Comparison of ENCODE assay signal across 8 cellular contexts in the genomic region with DNA sequence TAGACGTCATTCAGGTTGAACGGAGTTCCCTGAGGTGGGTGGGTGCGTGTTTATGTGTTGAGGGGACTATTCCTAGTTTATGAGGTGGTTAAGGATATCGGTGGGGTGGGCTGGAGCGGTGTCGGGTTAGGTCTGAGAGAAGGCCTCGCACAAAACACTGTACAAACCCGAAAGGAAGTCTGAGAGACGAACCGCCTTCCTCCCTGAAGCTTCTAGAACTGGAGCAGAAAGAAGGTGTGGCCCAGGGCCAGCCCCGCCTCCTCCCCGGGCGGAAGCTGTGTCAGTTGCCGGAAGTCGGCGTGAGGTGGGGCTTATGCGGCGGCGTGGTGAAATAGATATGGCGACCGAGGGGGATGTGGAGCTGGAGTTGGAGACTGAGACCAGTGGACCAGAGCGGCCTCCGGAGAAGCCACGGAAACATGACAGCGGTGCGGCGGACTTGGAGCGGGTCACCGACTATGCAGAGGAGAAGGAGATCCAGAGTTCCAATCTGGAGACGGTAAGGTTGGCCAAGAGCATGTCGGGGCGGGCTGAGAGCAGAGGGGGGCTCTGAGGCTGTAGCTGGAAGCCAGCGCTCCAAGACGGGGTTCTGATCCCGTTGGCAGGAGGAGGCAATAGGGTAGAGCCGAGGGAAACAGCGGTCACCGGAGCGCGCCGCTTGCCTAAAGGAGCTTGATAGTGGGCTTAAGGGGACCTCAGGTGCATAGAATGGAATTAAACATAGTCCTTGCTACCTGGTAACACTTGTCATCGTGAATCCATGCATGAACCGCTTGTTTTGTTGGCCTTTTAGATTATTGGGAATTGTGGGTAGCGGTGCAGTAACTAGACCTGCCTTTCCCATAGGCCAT. TPM values are rescaled to one million over a fixed set of nuclear protein-coding genes. Genes with fewer than 3 reads are reported as not detected.
DNase-seq lines count a peak whose midpoint lies in the region; ATAC-seq and TF ChIP-seq lines count a peak whose summit lies in the region.

Gene HYPK (plus strand): TSS at position 314 of the 851 bp plus-strand sequence. CDS start 24 bp downstream, at position 338.

- TF ChIP-seq RAD21 in neural cell (conservative IDR thresholded peaks at IDR 0.05), result peak; percentile 25

- peak; percentile 21 for TF ChIP-seq EP300 in neural cell (conservative IDR thresholded peaks at IDR 0.05; ENCODE audit: poor library complexity, severe bottlenecking)
- TF ChIP-seq EP300 in stomach (IDR thresholded peaks at IDR 0.05), result no peak

- H3F3A ChIP-seq in neural cell (ENCODE audit: insufficient read depth, low read length, poor library complexity, severe bottlenecking), result no peaks in the 10 kb centered on the region

- H3K79me2 ChIP-seq in neural cell (replicated peaks; ENCODE audit: insufficient read depth, low read length), result peaks cover 8% of the 10 kb centered on the region

- TF ChIP-seq CTCF in LNCaP clone FGC (IDR thresholded peaks at IDR 0.05; ENCODE audit: control insufficient read depth, extremely low read depth, insufficient read depth) (no peak), neural cell (IDR thresholded peaks at IDR 0.05; ENCODE audit: poor library complexity, severe bottlenecking) (no peak), stomach (IDR thresholded peaks at IDR 0.05) (no peak)

- H3K9me2 ChIP-seq in neural cell (ENCODE audit: insufficient read depth, low read length), result no peaks in the 10 kb centered on the region

- H3K4me1 ChIP-seq in stomach, result peaks cover 19 to 63% (median 58%) of the 10 kb centered on the region in 4 donors

- H3K27ac ChIP-seq in neural cell (ENCODE audit: low read length), result peak within 1 kb of the TSS; percentile 82
- H3K27ac ChIP-seq in stomach, result peak within 1 kb of the TSS; percentile 83 to 99 (median 91)

- H3K36me3 ChIP-seq in neural cell (ENCODE audit: insufficient read depth, low read length) (peaks cover 2% of the 10 kb centered on the region), stomach (peaks cover 28 to 84% (median 80%) of the 10 kb centered on the region in 4 donors)

- DNase-seq in DMS79 treated with DMSO at 0.1 percent for 48 hours (lab: John Stamatoyannopoulos, UW) (peak; percentile 67), LNCaP clone FGC (ENCODE audit: low read depth) (peak; percentile 76), SHP77 (lab: John Stamatoyannopoulos, UW) (peak; percentile 79 to 85), fibroblast of the conjunctiva (ENCODE audit: low read depth) (peak; percentile 80), stomach (peak; percentile 95)
- peak; percentile 97 for DNase-seq in activated effector memory CD4-positive, alpha-beta T cell treated with anti-CD3 and anti-CD28 coated beads, Interleukin-2, amount 50 U/mL, for 16 hours

- H3K9me3 ChIP-seq in neural cell (ENCODE audit: low read length) (no peaks in the 10 kb centered on the region), stomach (no peaks in the 10 kb centered on the region)

- H3K27me3 ChIP-seq in neural cell (ENCODE audit: insufficient read depth, low read depth, low read length) (no peaks in the 10 kb centered on the region), stomach (no peaks in the 10 kb centered on the region)

- H2AFZ ChIP-seq in neural cell (ENCODE audit: low read depth, low read length), result peak within 1 kb of the TSS; percentile 90

- H3K9ac ChIP-seq in neural cell (ENCODE audit: low read length), result peak within 1 kb of the TSS; percentile 78

- peak within 1 kb of the TSS; percentile 70 for H3K4me2 ChIP-seq in neural cell (ENCODE audit: low read length)

- peak in 2 of 4 donors; percentile 44 to 55 for TF ChIP-seq POLR2A in stomach (IDR thresholded peaks at IDR 0.05)

- peak; percentile 80 for ATAC-seq in GM21786 (IDR thresholded peaks at IDR 0.05; ENCODE audit: unreplicated experiment)

- H3K4me3 ChIP-seq in LNCaP clone FGC (ENCODE audit: low read depth, low read length) (peak within 1 kb of the TSS; percentile 97), neural cell (ENCODE audit: low read length) (peak within 1 kb of the TSS; percentile 84), stomach (peak within 1 kb of the TSS; percentile 87 to 97 (median 88))

- 6 to 8% (median 7%) methylated on average over 44 of the region's 44 CpGs for WGBS in stomach, 5 donors

- intact Hi-C loops in stomach (cut with DNase I; ENCODE audit: low total_unique reads), result no loop called here

- no peaks in the 10 kb centered on the region for H4K20me1 ChIP-seq in neural cell (ENCODE audit: insufficient read depth)

TF ChIP-seq in neural cell, 6 proteins besides CTCF, POLR2A, EP300 and RAD21:
- no peak for TF ChIP-seq SMC3 (conservative IDR thresholded peaks at IDR 0.05; ENCODE audit: poor library complexity)
- peak; percentile 83 for TF ChIP-seq REST (IDR thresholded peaks at IDR 0.05; ENCODE audit: borderline replicate concordance)
- TF ChIP-seq POLR2AphosphoS5 (IDR thresholded peaks at IDR 0.05), result peak; percentile 94
- TF ChIP-seq TAF1 (IDR thresholded peaks at IDR 0.05; ENCODE audit: low read depth), result peak; percentile 84
- no peak for TF ChIP-seq EZH2 (IDR thresholded peaks at IDR 0.05; ENCODE audit: borderline replicate concordance, insufficient read depth, low read length, poor library complexity, severe bottlenecking)
- peak; percentile 95 for TF ChIP-seq MXI1 (conservative IDR thresholded peaks at IDR 0.05; ENCODE audit: poor library complexity, severe bottlenecking)

RNA-seq across cellular contexts. Expression of gene HYPK, which starts in this region (rescaled TPM):
- 4.4 and 5.0 TPM in 2 replicates for polyA plus RNA-seq in neural cell
- 9.6 and 11.7 TPM in 2 replicates for polyA minus RNA-seq in neural cell
- total RNA-seq in stomach, result 10 to 100 TPM in 4 of 5 donors, 1 to 10 TPM in 1; 1.8 to 61.6 (median 24.1) TPM
- polyA plus RNA-seq in stomach, result 10 to 100 TPM in 2 of 3 donors, 1 to 10 TPM in 1; 5.3 to 56.4 (median 12.9) TPM

Comparison
In these comparisons a context has a peak if more than half of its experiments do, and no peak if none do; other contexts are left out.
1. Peak in every context shown above with its lines: DNase-seq, ATAC-seq, H3K4me3 ChIP-seq and H3K27ac ChIP-seq.